Comparison of ENCODE assay signal across 19 cellular contexts in genomic region chr7:135177021-135177696, GRCh38. TPM values are rescaled to one million over a fixed set of nuclear protein-coding genes. Genes with fewer than 3 reads are reported as not detected.
DNase-seq lines count a peak whose midpoint lies in the region; ATAC-seq, FAIRE-seq and TF ChIP-seq lines count a peak whose summit lies in the region.
"Had no signal": no experiment of that assay in that cellular context is flagged by ENCODE, and none has a peak within 500 bp of the region (broad histone marks: within the 10 kb centered on the region; RNA-seq: fewer than 3 reads in every experiment).

No MANE protein-coding gene starts in this region.

- H3K79me2 ChIP-seq in astrocyte (ENCODE audit: insufficient read depth, low read length) = no peaks in the 10 kb centered on the region

- H3K4me3 ChIP-seq in astrocyte (ENCODE audit: insufficient read depth, low read depth, low read length) = no peak overlapping the region

- no peaks in the 10 kb centered on the region for H3K27me3 Mint-ChIP-seq in astrocyte (ENCODE audit: low read depth, unreplicated experiment)
- H3K27me3 Mint-ChIP-seq in stimulated activated naive B cell treated with anti-CD40 and anti-IgM and Interleukin-4, amounts not matched to agents 10 μg/mL and 1 μg/mL and 100 μg/mL, for 72 hours = no peaks in the 10 kb centered on the region

- H2AFZ ChIP-seq in astrocyte (ENCODE audit: low read depth, low read length) = no peak overlapping the region

- H3K4me1 ChIP-seq in astrocyte (ENCODE audit: insufficient read depth, low read length) = no peaks in the 10 kb centered on the region
- H3K4me1 ChIP-seq: BE2C had no signal

- H3K36me3 Mint-ChIP-seq in astrocyte (ENCODE audit: low read depth, unreplicated experiment) = peaks cover 15% of the 10 kb centered on the region
- peaks cover 72 to 84% of the 10 kb centered on the region in 2 donors for H3K36me3 Mint-ChIP-seq in stimulated activated naive B cell treated with anti-CD40 and anti-IgM and Interleukin-4, amounts not matched to agents 10 μg/mL and 1 μg/mL and 100 μg/mL, for 72 hours

- peaks cover 3% of the 10 kb centered on the region for H3K36me3 ChIP-seq in astrocyte (ENCODE audit: insufficient read depth, low read length)
- H3K36me3 ChIP-seq: BE2C had no signal

- ATAC-seq in stimulated activated naive B cell treated with anti-CD40 and anti-IgM and Interleukin-4, amounts not matched to agents 10 μg/mL and 1 μg/mL and 100 μg/mL, for 72 hours (replicated peaks) = no peak
- no peak for ATAC-seq in HG02678 (IDR thresholded peaks at IDR 0.05; ENCODE audit: unreplicated experiment)
- ATAC-seq: sciatic nerve had no signal

- no peaks in the 10 kb centered on the region for H4K20me1 ChIP-seq in astrocyte (ENCODE audit: insufficient read depth, low read length)

- peaks cover 24% of the 10 kb centered on the region for H3K9me3 ChIP-seq in astrocyte (ENCODE audit: insufficient read depth, low read depth, low read length)

- H3K27me3 ChIP-seq in astrocyte (ENCODE audit: insufficient read depth, low read length) = no peaks in the 10 kb centered on the region
- H3K27me3 ChIP-seq: BE2C had no signal

- H3K4me1 Mint-ChIP-seq in astrocyte (ENCODE audit: low read depth, unreplicated experiment) = peaks cover 6% of the 10 kb centered on the region
- H3K4me1 Mint-ChIP-seq in stimulated activated naive B cell treated with anti-CD40 and anti-IgM and Interleukin-4, amounts not matched to agents 10 μg/mL and 1 μg/mL and 100 μg/mL, for 72 hours = peaks cover 19 to 22% of the 10 kb centered on the region in 2 donors

- H3K4me2 ChIP-seq in astrocyte (ENCODE audit: low read length) = no peak overlapping the region

- no peak overlapping the region for H3K4me3 Mint-ChIP-seq in astrocyte (ENCODE audit: unreplicated experiment)
- H3K4me3 Mint-ChIP-seq in stimulated activated naive B cell treated with anti-CD40 and anti-IgM and Interleukin-4, amounts not matched to agents 10 μg/mL and 1 μg/mL and 100 μg/mL, for 72 hours = no peak overlapping the region
- H3K4me3 Mint-ChIP-seq: HFFc6, neural crest cell had no signal

- no peak overlapping the region for H3K9ac ChIP-seq in astrocyte (ENCODE audit: low read length)

- TF ChIP-seq CTCF in astrocyte (IDR thresholded peaks at IDR 0.05; ENCODE audit: insufficient read depth, low read depth, low read length) = no peak

- H3K27ac Mint-ChIP-seq in astrocyte (ENCODE audit: unreplicated experiment) = peak overlapping the region; percentile 72
- H3K27ac Mint-ChIP-seq in stimulated activated naive B cell treated with anti-CD40 and anti-IgM and Interleukin-4, amounts not matched to agents 10 μg/mL and 1 μg/mL and 100 μg/mL, for 72 hours = peak overlapping the region; percentile 4
- H3K27ac Mint-ChIP-seq: HFFc6 had no signal

- DNase-seq in HT1080 (ENCODE audit: low read depth) (peak; percentile 32), astrocyte (ENCODE audit: low read depth) (no peak), iPS DF 19.7 (ENCODE audit: low read depth, low spot score) (peak; percentile 50)
- DNase-seq in stimulated activated naive B cell treated with anti-CD40 and anti-IgM and Interleukin-4, amounts not matched to agents 10 μg/mL and 1 μg/mL and 100 μg/mL, for 72 hours = no peak
- DNase-seq in stimulated activated naive CD4-positive, alpha-beta T cell treated with Interleukin-2 at 50 U/mL for 16 hours (lab: John Stamatoyannopoulos, UW) = no peak
- DNase-seq in activated CD4-positive, CD25-positive, alpha-beta regulatory T cell (lab: John Stamatoyannopoulos, UW) = no peak
- DNase-seq: activated effector memory CD4-positive, alpha-beta T cell treated with Interleukin-2 at 50 U/mL for 16 hours; amniotic stem cell; BE2C; foreskin melanocyte; HFFc6; NCI-H1092 treated with DMSO at 0.1 percent for 48 hours had no signal

- no peak for FAIRE-seq in astrocyte (lab: Jason Lieb, UNC)
- FAIRE-seq: islet of Langerhans had no signal

- H3K9me3 Mint-ChIP-seq in astrocyte (ENCODE audit: unreplicated experiment) = peaks cover 23% of the 10 kb centered on the region
- H3K9me3 Mint-ChIP-seq in stimulated activated naive B cell treated with anti-CD40 and anti-IgM and Interleukin-4, amounts not matched to agents 10 μg/mL and 1 μg/mL and 100 μg/mL, for 72 hours = peaks cover 5 to 12% of the 10 kb centered on the region in 2 donors

- no peak overlapping the region for H3K27ac ChIP-seq in astrocyte (ENCODE audit: low read depth, low read length)

RNA-seq across cellular contexts. Expression of gene CYREN, which starts 6.7 kb away (rescaled TPM):
- 68.0 and 69.9 TPM in 2 replicates for total RNA-seq in HT1080 (2014; rRNA removed; shearing (Covaris generic))
- polyA plus RNA-seq in HT1080 (2015; cell fraction: cytosol; rRNA removed) = 43.7 and 44.1 TPM in 2 replicates
- polyA plus RNA-seq in HT1080 (2015; cell fraction: nucleus; rRNA removed) = 35.3 and 43.8 TPM in 2 replicates
- 31.0 and 33.7 TPM in 2 replicates for total RNA-seq in astrocyte

RNA-seq across cellular contexts. Expression of gene TMEM140, which starts 29.3 kb away (rescaled TPM):
- 0.60 and 1.8 TPM in 2 replicates for total RNA-seq in HT1080 (2014; rRNA removed; shearing (Covaris generic))
- polyA plus RNA-seq in HT1080 (2015; cell fraction: cytosol; rRNA removed) = 0.09 and 0.42 TPM in 2 replicates
- 0.27 and 0.31 TPM in 2 replicates for polyA plus RNA-seq in HT1080 (2015; cell fraction: nucleus; rRNA removed)
- 0.27 and 0.62 TPM in 2 replicates for total RNA-seq in astrocyte

RNA-seq across cellular contexts. Expression of gene WDR91, which starts 34.2 kb away (rescaled TPM):
- 3.9 and 4.1 TPM in 2 replicates for total RNA-seq in HT1080 (2014; rRNA removed; shearing (Covaris generic))
- 2.8 and 4.3 TPM in 2 replicates for polyA plus RNA-seq in HT1080 (2015; cell fraction: cytosol; rRNA removed)
- polyA plus RNA-seq in HT1080 (2015; cell fraction: nucleus; rRNA removed) = 11.6 and 18.8 TPM in 2 replicates
- 5.5 and 6.6 TPM in 2 replicates for total RNA-seq in astrocyte

RNA-seq across cellular contexts. Expression of gene STRA8, which starts 56.5 kb away (rescaled TPM):
- not detected in 2 replicates for total RNA-seq in HT1080 (2014; rRNA removed; shearing (Covaris generic))
- not detected in 2 replicates for polyA plus RNA-seq in HT1080 (2015; cell fraction: cytosol; rRNA removed)
- not detected in 2 replicates for polyA plus RNA-seq in HT1080 (2015; cell fraction: nucleus; rRNA removed)
- total RNA-seq in astrocyte = not detected in 2 replicates
- total RNA-seq: cerebellum; HFFc6; neural crest cell; sciatic nerve; T-helper 1 cell treated with Interleukin-12 subunit alpha and Interleukin-12 subunit beta and Interleukin-4 antibody, amounts not matched to agents 30 ng/mL and 1 ng/mL, for 36 hours; temporal lobe had no signal

Comparison
In these comparisons a context has a peak if more than half of its experiments do, and no peak if none do; other contexts are left out.
1. DNase-seq: peak in HT1080 (single experiment) and iPS DF 19.7 (single experiment); none in astrocyte (single experiment), stimulated activated naive B cell treated with anti-CD40 and anti-IgM and Interleukin-4, amounts not matched to agents 10 μg/mL and 1 μg/mL and 100 μg/mL, for 72 hours (single experiment), stimulated activated naive CD4-positive, alpha-beta T cell treated with Interleukin-2 at 50 U/mL for 16 hours (single experiment) and activated CD4-positive, CD25-positive, alpha-beta regulatory T cell (0 of 4).